In the genomic region with DNA sequence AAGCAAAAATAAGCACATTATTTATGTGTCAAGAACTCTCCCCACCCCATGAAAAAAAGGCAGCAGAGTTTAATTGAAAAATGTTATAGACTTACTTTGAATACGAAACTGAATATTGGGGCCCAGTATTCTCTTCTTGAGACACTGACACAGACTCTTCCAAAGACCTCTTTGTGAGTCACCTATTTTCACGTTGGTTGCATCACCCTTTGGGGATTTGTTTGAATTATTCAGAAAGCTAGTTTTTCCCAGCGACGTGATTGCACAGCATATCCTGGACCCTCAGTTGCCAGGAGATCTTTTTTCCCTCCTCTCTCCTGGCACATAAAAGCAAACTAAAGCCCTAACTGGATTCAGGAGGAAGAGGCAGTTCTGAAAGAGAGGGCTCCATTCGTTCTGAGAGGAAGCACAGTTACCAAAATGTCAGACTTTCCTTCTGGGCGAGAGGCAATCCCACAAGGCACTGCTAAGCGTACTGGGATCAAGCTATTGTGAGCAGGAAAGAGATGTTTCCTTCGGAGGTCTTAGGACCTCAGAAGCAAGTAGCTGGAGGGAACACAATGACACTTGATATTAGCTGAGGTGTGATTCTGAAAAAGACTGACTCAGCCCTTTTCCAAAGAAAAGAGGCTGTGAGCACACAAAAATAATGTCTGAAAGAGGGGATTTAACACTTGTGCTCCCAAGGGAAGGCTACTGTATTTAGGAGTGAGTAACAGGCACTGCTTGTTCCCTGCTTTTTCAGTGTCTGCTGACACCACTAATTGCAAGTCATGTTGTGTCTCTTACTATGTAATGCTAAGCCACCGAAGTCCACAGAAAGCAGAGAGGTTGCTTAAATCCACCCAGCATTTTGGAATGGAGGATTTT, we compare ENCODE assay signal across 1 cellular context.
TF ChIP-seq lines count a peak whose summit lies in the region.

No MANE protein-coding gene starts in this region.

TF ChIP-seq in HepG2, 621 proteins besides CTCF, POLR2A, EP300 and RAD21 (continued from another document):
- TF ChIP-seq CEBPB (IDR thresholded peaks at IDR 0.05; ENCODE audit: borderline replicate concordance, low read depth, low read length) (peak; percentile 42; the same call in 1 of the 2 replicates), PLSCR1 (CRISPR knock-in tag; IDR thresholded peaks at IDR 0.05; ENCODE audit: borderline replicate concordance) (no peak), HHEX (CRISPR knock-in tag; IDR thresholded peaks at IDR 0.05) (no peak), ZNF776 (CRISPR knock-in tag; IDR thresholded peaks at IDR 0.05) (no peak), ERF (CRISPR knock-in tag; IDR thresholded peaks at IDR 0.05) (no peak), DPF2 (CRISPR knock-in tag; IDR thresholded peaks at IDR 0.05; ENCODE audit: borderline replicate concordance, low read depth) (no peak), ARHGAP35 (CRISPR knock-in tag; IDR thresholded peaks at IDR 0.05; ENCODE audit: borderline replicate concordance) (no peak), ZBTB34 (CRISPR knock-in tag; IDR thresholded peaks at IDR 0.05) (no peak), ATF4 (CRISPR knock-in tag; IDR thresholded peaks at IDR 0.05) (peak in 1 of 2 experiments; percentile 73; a peak in 2 of 4 replicates), MAFF (IDR thresholded peaks at IDR 0.05; ENCODE audit: low read depth, low read length) (peak; percentile 90), FOSL1 (CRISPR knock-in tag; IDR thresholded peaks at IDR 0.05; ENCODE audit: borderline replicate concordance) (no peak), THAP8 (CRISPR knock-in tag; IDR thresholded peaks at IDR 0.05; ENCODE audit: borderline replicate concordance) (no peak), ZNF740 (CRISPR knock-in tag; IDR thresholded peaks at IDR 0.05) (no peak), FOSL2 (CRISPR knock-in tag; IDR thresholded peaks at IDR 0.05) (peak; percentile 44; the same call in 1 of the 2 replicates), ZNF780A (CRISPR knock-in tag; IDR thresholded peaks at IDR 0.05) (no peak), NR1H2 (CRISPR knock-in tag; IDR thresholded peaks at IDR 0.05; ENCODE audit: borderline replicate concordance, low read depth) (no peak), MIER3 (CRISPR knock-in tag; IDR thresholded peaks at IDR 0.05; ENCODE audit: borderline replicate concordance) (no peak)
- TF ChIP-seq, protein P1, sequence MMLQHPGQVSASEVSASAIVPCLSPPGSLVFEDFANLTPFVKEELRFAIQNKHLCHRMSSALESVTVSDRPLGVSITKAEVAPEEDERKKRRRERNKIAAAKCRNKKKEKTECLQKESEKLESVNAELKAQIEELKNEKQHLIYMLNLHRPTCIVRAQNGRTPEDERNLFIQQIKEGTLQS (CRISPR knock-in tag; IDR thresholded peaks at IDR 0.05), result no peak
- TF ChIP-seq, protein P2, sequence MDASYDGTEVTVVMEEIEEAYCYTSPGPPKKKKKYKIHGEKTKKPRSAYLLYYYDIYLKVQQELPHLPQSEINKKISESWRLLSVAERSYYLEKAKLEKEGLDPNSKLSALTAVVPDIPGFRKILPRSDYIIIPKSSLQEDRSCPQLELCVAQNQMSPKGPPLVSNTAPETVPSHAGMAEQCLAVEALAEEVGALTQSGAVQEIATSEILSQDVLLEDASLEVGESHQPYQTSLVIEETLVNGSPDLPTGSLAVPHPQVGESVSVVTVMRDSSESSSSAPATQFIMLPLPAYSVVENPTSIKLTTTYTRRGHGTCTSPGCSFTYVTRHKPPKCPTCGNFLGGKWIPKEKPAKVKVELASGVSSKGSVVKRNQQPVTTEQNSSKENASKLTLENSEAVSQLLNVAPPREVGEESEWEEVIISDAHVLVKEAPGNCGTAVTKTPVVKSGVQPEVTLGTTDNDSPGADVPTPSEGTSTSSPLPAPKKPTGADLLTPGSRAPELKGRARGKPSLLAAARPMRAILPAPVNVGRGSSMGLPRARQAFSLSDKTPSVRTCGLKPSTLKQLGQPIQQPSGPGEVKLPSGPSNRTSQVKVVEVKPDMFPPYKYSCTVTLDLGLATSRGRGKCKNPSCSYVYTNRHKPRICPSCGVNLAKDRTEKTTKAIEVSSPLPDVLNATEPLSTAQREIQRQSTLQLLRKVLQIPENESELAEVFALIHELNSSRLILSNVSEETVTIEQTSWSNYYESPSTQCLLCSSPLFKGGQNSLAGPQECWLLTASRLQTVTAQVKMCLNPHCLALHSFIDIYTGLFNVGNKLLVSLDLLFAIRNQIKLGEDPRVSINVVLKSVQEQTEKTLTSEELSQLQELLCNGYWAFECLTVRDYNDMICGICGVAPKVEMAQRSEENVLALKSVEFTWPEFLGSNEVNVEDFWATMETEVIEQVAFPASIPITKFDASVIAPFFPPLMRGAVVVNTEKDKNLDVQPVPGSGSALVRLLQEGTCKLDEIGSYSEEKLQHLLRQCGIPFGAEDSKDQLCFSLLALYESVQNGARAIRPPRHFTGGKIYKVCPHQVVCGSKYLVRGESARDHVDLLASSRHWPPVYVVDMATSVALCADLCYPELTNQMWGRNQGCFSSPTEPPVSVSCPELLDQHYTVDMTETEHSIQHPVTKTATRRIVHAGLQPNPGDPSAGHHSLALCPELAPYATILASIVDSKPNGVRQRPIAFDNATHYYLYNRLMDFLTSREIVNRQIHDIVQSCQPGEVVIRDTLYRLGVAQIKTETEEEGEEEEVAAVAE (CRISPR knock-in tag; IDR thresholded peaks at IDR 0.05; ENCODE audit: borderline replicate concordance), result no peak
